1 cellular context compared by ENCODE assay signal in genomic region chr2:28579606-28580005, GRCh38.
TF ChIP-seq lines count a peak whose summit lies in the region.

No MANE protein-coding gene starts in this region.

TF ChIP-seq in IMR-90, 13 proteins besides CTCF, POLR2A, EP300 and RAD21:
- TF ChIP-seq RFX5 (IDR thresholded peaks at IDR 0.05; ENCODE audit: low read depth, low read length) (no peak), CHD1 (IDR thresholded peaks at IDR 0.05; ENCODE audit: low read depth, low read length) (no peak), MAZ (IDR thresholded peaks at IDR 0.05; ENCODE audit: borderline replicate concordance, low read depth, low read length) (no peak), MAFK (IDR thresholded peaks at IDR 0.05; ENCODE audit: low read depth, low read length) (no peak), CEBPB (IDR thresholded peaks at IDR 0.05; ENCODE audit: low read depth, low read length) (no peak), FOS (IDR thresholded peaks at IDR 0.05; ENCODE audit: low read depth, low read length) (no peak), ELK1 (IDR thresholded peaks at IDR 0.05; ENCODE audit: borderline replicate concordance, low read depth, low read length) (no peak), MXI1 (IDR thresholded peaks at IDR 0.05; ENCODE audit: borderline replicate concordance, low read depth, low read length) (no peak), SMC3 (IDR thresholded peaks at IDR 0.05; ENCODE audit: low read depth, low read length) (no peak), NFE2L2 (IDR thresholded peaks at IDR 0.05; ENCODE audit: low read depth, low read length) (no peak), USF2 (IDR thresholded peaks at IDR 0.05; ENCODE audit: low read depth, low read length) (no peak), BHLHE40 (IDR thresholded peaks at IDR 0.05; ENCODE audit: low read depth, low read length) (no peak), RCOR1 (IDR thresholded peaks at IDR 0.05; ENCODE audit: insufficient replicate concordance, low read length) (no peak)
TF ChIP-seq in IMR-90: peak in this region for 0.
